Comparison of ENCODE assay signal across 8 cellular contexts in genomic region chr20:63639093-63639860, GRCh38. TPM values are rescaled to one million over a fixed set of nuclear protein-coding genes. Genes with fewer than 3 reads are reported as not detected.
DNase-seq lines count a peak whose midpoint lies in the region; ATAC-seq and TF ChIP-seq lines count a peak whose summit lies in the region.

No MANE protein-coding gene starts in this region.

- no peaks in the 10 kb centered on the region for H3K36me3 ChIP-seq in heart right ventricle

- H3K4me3 ChIP-seq in heart right ventricle = peak overlapping the region in 8 of 10 donors; percentile 18 to 73 (median 47)

- intact Hi-C loops in heart right ventricle (cut with DNase I) = loop anchor here in 1 of 10 donors (10.0 kb wide), 1 partner anchor 416 kb away; no protein-coding TSS in a partner anchor
- intact Hi-C loops in posterior vena cava (cut with DNase I) = no loop called here

- WGBS in heart right ventricle, 2 donors = 56 to 60% methylated on average over 15 of the region's 15 CpGs

- H3K4me1 ChIP-seq in heart right ventricle = peaks cover 4 to 59% (median 14%) of the 10 kb centered on the region in 9 donors

- no peak for TF ChIP-seq CTCF in heart right ventricle (IDR thresholded peaks at IDR 0.05)

- no peaks in the 10 kb centered on the region for H3K9me3 ChIP-seq in heart right ventricle

- peak; percentile 60 to 65 for DNase-seq in activated CD8-positive, alpha-beta memory T cell treated with anti-CD3 and anti-CD28 coated beads for 1 hour (ENCODE audit: extremely low read depth in 1 of 2, low read depth in 1 of 2)
- DNase-seq in heart right ventricle (peak; percentile 51 to 69), NCI-H2227 (lab: John Stamatoyannopoulos, UW; ENCODE audit: unreplicated experiment) (no peak), A172 (ENCODE audit: low spot score) (no peak), SIG-M5 treated with dmso at 0.1 percent for 504 hours (lab: John Stamatoyannopoulos, UW; ENCODE audit: unreplicated experiment) (no peak), posterior vena cava (ENCODE audit: low spot score) (no peak)
- DNase-seq in stimulated activated CD8-positive, alpha-beta memory T cell treated with anti-CD3 and anti-CD28 coated beads, Interleukin-4, amount 100 ng/mL, for 48 hours = peak; percentile 80

- peak overlapping the region; percentile 67 to 91 (median 84) for H3K27ac ChIP-seq in heart right ventricle

- no peaks in the 10 kb centered on the region for H3K27me3 ChIP-seq in heart right ventricle

- peak; percentile 40 for ATAC-seq in HG03108 (IDR thresholded peaks at IDR 0.05; ENCODE audit: unreplicated experiment)
- peak; percentile 25 to 78 (median 51) for ATAC-seq in heart right ventricle

RNA-seq across cellular contexts. Expression of gene GMEB2, which starts 12.4 kb away (rescaled TPM):
- total RNA-seq in heart right ventricle = 1 to 10 TPM; 4.9 to 7.5 (median 5.8) TPM
- 1 to 10 TPM; 6.0 to 8.2 TPM for polyA plus RNA-seq in heart right ventricle
- total RNA-seq in A172 (2014; rRNA removed; shearing (Covaris generic)) = 15.0 and 17.5 TPM in 2 replicates
- total RNA-seq in posterior vena cava = 1 to 10 TPM; 6.9 to 8.8 TPM

RNA-seq across cellular contexts. Expression of gene STMN3, which starts 13.9 kb away (rescaled TPM):
- total RNA-seq in heart right ventricle = 1 to 10 TPM; 1.7 to 9.9 (median 3.9) TPM
- 1 to 10 TPM; 9.7 TPM for polyA plus RNA-seq in heart right ventricle
- 2.2 and 2.6 TPM in 2 replicates for total RNA-seq in A172 (2014; rRNA removed; shearing (Covaris generic))
- total RNA-seq in posterior vena cava = 10 to 100 TPM; 11.7 to 27.3 TPM

RNA-seq across cellular contexts. Expression of gene RTEL1, which starts 18.8 kb away (rescaled TPM):
- 10 to 100 TPM in 5 of 10 donors, 1 to 10 TPM in 5; 6.1 to 14.5 (median 10.3) TPM for total RNA-seq in heart right ventricle
- polyA plus RNA-seq in heart right ventricle = 10 to 100 TPM in 1 of 2 donors, 1 to 10 TPM in 1; 5.3 to 18.8 TPM
- total RNA-seq in A172 (2014; rRNA removed; shearing (Covaris generic)) = 17.8 and 22.2 TPM in 2 replicates
- 10 to 100 TPM; 28.3 to 28.7 TPM for total RNA-seq in posterior vena cava

RNA-seq across cellular contexts. Expression of gene TNFRSF6B, which starts 57.2 kb away (rescaled TPM):
- 1 to 10 TPM in 4 of 10 donors, under 1 TPM in 6; 0.26 to 5.1 (median 0.57) TPM for total RNA-seq in heart right ventricle
- 10 to 100 TPM; 11.7 to 12.5 TPM for polyA plus RNA-seq in heart right ventricle
- total RNA-seq in A172 (2014; rRNA removed; shearing (Covaris generic)) = 2.4 and 3.4 TPM in 2 replicates
- total RNA-seq in posterior vena cava = 1 to 10 TPM; 5.4 to 7.0 TPM

Comparison
In these comparisons a context has a peak if more than half of its experiments do, and no peak if none do; other contexts are left out.
1. DNase-seq: peak in activated CD8-positive, alpha-beta memory T cell treated with anti-CD3 and anti-CD28 coated beads for 1 hour (2 of 2), heart right ventricle (2 of 2) and stimulated activated CD8-positive, alpha-beta memory T cell treated with anti-CD3 and anti-CD28 coated beads, Interleukin-4, amount 100 ng/mL, for 48 hours (single experiment); none in NCI-H2227 (single experiment), A172 (single experiment), SIG-M5 treated with dmso at 0.1 percent for 504 hours (single experiment) and posterior vena cava (single experiment).